ENCODE assay signal across 8 cellular contexts in genomic region chr2:190136825-190137224, GRCh38.
"Had no signal": no experiment of that assay in that cellular context is flagged by ENCODE, and none has a peak within 500 bp of the region (broad histone marks: within the 10 kb centered on the region; RNA-seq: fewer than 3 reads in every experiment).

No MANE protein-coding gene starts in this region.

- H3K4me3 ChIP-seq: GM23338 had no signal

- ATAC-seq: GM23338 had no signal

- FAIRE-seq: H1, H54, HTR-8/SVneo had no signal

- H3K4me2 ChIP-seq: GM23338, KMS-11 had no signal

- DNase-seq: H9, HCEC 1CT, KBM-7 had no signal

- H3K9ac ChIP-seq: KMS-11 had no signal

- H2AFZ ChIP-seq: GM23338 had no signal

- H3K27ac ChIP-seq: KMS-11 had no signal
